Comparison of ENCODE assay signal across 20 cellular contexts in the genomic region with DNA sequence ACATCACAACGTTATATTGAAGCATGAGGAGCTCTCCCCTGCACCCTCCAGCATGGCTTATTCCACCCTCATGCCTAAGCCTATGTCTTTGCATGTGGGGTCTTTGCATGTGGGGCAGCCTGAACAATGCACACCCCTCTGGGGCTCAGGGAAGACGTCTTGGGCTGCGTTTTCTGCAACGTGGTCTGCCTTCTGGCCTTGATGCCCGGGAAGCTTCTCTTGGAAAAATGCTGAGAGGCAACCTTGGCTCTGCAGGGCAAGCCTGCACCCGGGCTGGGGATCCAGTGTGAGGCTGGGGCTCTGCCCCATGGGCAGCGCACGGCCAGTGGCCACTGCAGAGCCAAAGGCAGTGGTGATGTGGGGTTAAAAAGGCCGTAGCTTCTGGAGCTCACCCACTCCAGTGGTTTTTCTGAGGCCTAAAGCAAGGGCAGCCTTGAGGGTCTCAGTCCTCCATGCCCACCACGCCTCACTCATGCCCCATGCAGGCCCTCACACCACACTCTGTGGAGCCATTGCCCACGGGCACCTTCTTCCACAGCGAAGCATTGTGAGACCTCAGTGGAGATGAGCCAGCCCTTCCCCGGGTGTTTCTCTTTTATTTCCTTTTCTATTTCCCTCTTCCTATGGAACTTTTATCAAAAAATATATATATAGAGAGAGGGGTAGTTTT.
A peak's percentile ranks its signal among the peaks of the same experiment; 100 is the strongest.
DNase-seq lines count a peak whose midpoint lies in the region; TF ChIP-seq lines count a peak whose summit lies in the region.
"Had no signal": no experiment of that assay in that cellular context is flagged by ENCODE, and none has a peak within 500 bp of the region (broad histone marks: within the 10 kb centered on the region; RNA-seq: fewer than 3 reads in every experiment).

No MANE protein-coding gene starts in this region.

- no peaks in the 10 kb centered on the region for H3K79me1 ChIP-seq in neuronal stem cell (ENCODE audit: low read depth, low read length)

- no peak overlapping the region for H2BK12ac ChIP-seq in neuronal stem cell (ENCODE audit: low read length)

- no peak overlapping the region for H3K4me2 ChIP-seq in neuronal stem cell (ENCODE audit: insufficient read depth, low read length, poor library complexity, severe bottlenecking)

- WGBS in lower leg skin, 2 donors: 76 to 80% methylated on average over 12 to 13 of the region's 13 CpGs
- WGBS in neuronal stem cell (ENCODE audit: extremely low coverage in 2 of 2, insufficient read length in 2 of 2, insufficient replicate concordance in 1 of 2), 2 donors: no CpG with 5 or more reads among the region's 13 CpGs
- 77 to 82% methylated on average over 13 of the region's 13 CpGs for WGBS in tibial nerve, 2 donors

- H2BK120ac ChIP-seq in neuronal stem cell (ENCODE audit: low read depth, low read length): no peak overlapping the region

- H3K23ac ChIP-seq in neuronal stem cell (ENCODE audit: low read depth, low read length, poor library complexity): no peak overlapping the region

- H4K8ac ChIP-seq in neuronal stem cell (ENCODE audit: low read depth, low read length): no peak overlapping the region

- peaks cover 0 to 5% of the 10 kb centered on the region in 2 donors for H3K4me1 ChIP-seq in neuronal stem cell (ENCODE audit: control insufficient read depth in 2 of 2, insufficient read depth in 1 of 2, low read depth in 1 of 2, low read length in 2 of 2)
- H3K4me1 ChIP-seq in tibial nerve: no peaks in the 10 kb centered on the region
- H3K4me1 ChIP-seq: BE2C had no signal

- no peaks in the 10 kb centered on the region for H3K27me3 ChIP-seq in neuronal stem cell (ENCODE audit: control insufficient read depth in 3 of 3, insufficient read depth in 3 of 3, low read depth in 1 of 3, low read length in 3 of 3)
- H3K27me3 ChIP-seq in tibial nerve: no peaks in the 10 kb centered on the region
- H3K27me3 ChIP-seq: BE2C had no signal

- H3K18ac ChIP-seq in neuronal stem cell (ENCODE audit: low read length): peak overlapping the region; percentile 71

- in situ Hi-C loops in GM13976 (cut with MboI; ENCODE audit: low sequenced_read_pairs, unreplicated experiment): no loop called here

- peak overlapping the region; percentile 56 for H3K14ac ChIP-seq in neuronal stem cell (ENCODE audit: low read length)

- no peak for TF ChIP-seq EP300 in tibial nerve (IDR thresholded peaks at IDR 0.05)

- no peak overlapping the region for H3K27ac ChIP-seq in neuronal stem cell (replicated peaks; ENCODE audit: low read length)
- H3K27ac ChIP-seq in tibial nerve: no peak overlapping the region

- no peak for TF ChIP-seq CTCF in GM13976 (IDR thresholded peaks at IDR 0.05; ENCODE audit: borderline replicate concordance, control extremely low read depth, extremely low read depth, insufficient read depth, missing control alignments)
- no peak for TF ChIP-seq CTCF in lower leg skin (IDR thresholded peaks at IDR 0.05)
- TF ChIP-seq CTCF in tibial nerve (IDR thresholded peaks at IDR 0.05): no peak

- no peak overlapping the region for H3K4me3 ChIP-seq in lower leg skin (ENCODE audit: low read depth, poor library complexity, severe bottlenecking)
- no peak overlapping the region for H3K4me3 ChIP-seq in neuronal stem cell (ENCODE audit: low read length in 2 of 2)
- no peak overlapping the region for H3K4me3 ChIP-seq in tibial nerve

- H3K9me3 ChIP-seq in neuronal stem cell (replicated peaks in 1 of 2; ENCODE audit: control insufficient read depth in 2 of 2, insufficient read depth in 1 of 2, low read depth in 1 of 2, low read length in 2 of 2): peaks cover 2 to 7% of the 10 kb centered on the region in 2 donors
- H3K9me3 ChIP-seq in tibial nerve: peaks cover 0 to 18% (median 0%) of the 10 kb centered on the region in 4 donors
- H3K9me3 ChIP-seq: BE2C had no signal

- no peak overlapping the region for H2AK5ac ChIP-seq in neuronal stem cell (ENCODE audit: low read depth, low read length)

- no peak overlapping the region for H4K91ac ChIP-seq in neuronal stem cell (ENCODE audit: low read depth, low read length, poor library complexity)

- no peak overlapping the region for H2BK5ac ChIP-seq in neuronal stem cell (ENCODE audit: low read length)

- TF ChIP-seq POLR2A in lower leg skin (IDR thresholded peaks at IDR 0.05) (no peak), tibial nerve (IDR thresholded peaks at IDR 0.05) (no peak)

- H2BK15ac ChIP-seq in neuronal stem cell (ENCODE audit: low read length): no peak overlapping the region

- H2AFZ ChIP-seq in neuronal stem cell (ENCODE audit: low read length): no peak overlapping the region

- intact Hi-C loops in lower leg skin (cut with DNase I; ENCODE audit: low total_unique reads): no loop called here

- no peak overlapping the region for H3K4ac ChIP-seq in neuronal stem cell (ENCODE audit: low read length)

- H3K36me3 ChIP-seq in neuronal stem cell (replicated peaks in 1 of 2; ENCODE audit: control insufficient read depth in 2 of 2, insufficient read depth in 2 of 2, low read length in 2 of 2) (no peaks in the 10 kb centered on the region), tibial nerve (no peaks in the 10 kb centered on the region)
- H3K36me3 ChIP-seq: BE2C had no signal

- DNase-seq in GM13976 (ENCODE audit: low spot score) (peak; percentile 10), lower leg skin (ENCODE audit: low spot score in 2 of 2) (peak; percentile 3 to 57), neuronal stem cell (ENCODE audit: low spot score) (no peak), ureter (ENCODE audit: low spot score) (peak; percentile 26), NCI-H1105 (lab: John Stamatoyannopoulos, UW) (no peak), tibial nerve (ENCODE audit: low spot score in 2 of 2) (no peak), occipital lobe (lab: John Stamatoyannopoulos, UW) (no peak)
- DNase-seq: ACHN; BE2C; C1 segment of cervical spinal cord; CD4-positive, CD25-positive, alpha-beta regulatory T cell; CD8-positive, alpha-beta memory T cell; COR-L47; DMS 273 treated with DMSO at 0.1 percent for 48 hours; DMS53; DND-41; EL; GOT3; H7; IMR-90 had no signal

- no peak overlapping the region for H3K9ac ChIP-seq in neuronal stem cell (ENCODE audit: low read depth, low read length, poor library complexity)

Comparison
In these comparisons a context has a peak if more than half of its experiments do, and no peak if none do; other contexts are left out.
1. DNase-seq: peak in GM13976 (single experiment), lower leg skin (2 of 2) and ureter (single experiment); none in neuronal stem cell (single experiment), NCI-H1105 (single experiment), tibial nerve (0 of 2) and occipital lobe (single experiment).